Comparison of ENCODE assay signal across 10 cellular contexts in genomic region chr7:908159-908918, GRCh38. TPM values are rescaled to one million over a fixed set of nuclear protein-coding genes. Genes with fewer than 3 reads are reported as not detected.
DNase-seq lines count a peak whose midpoint lies in the region; ATAC-seq and TF ChIP-seq lines count a peak whose summit lies in the region.
"Had no signal": no experiment of that assay in that cellular context is flagged by ENCODE, and none has a peak within 500 bp of the region (broad histone marks: within the 10 kb centered on the region; RNA-seq: fewer than 3 reads in every experiment).

No MANE protein-coding gene starts in this region.

- peaks cover 10% of the 10 kb centered on the region for H3K4me1 Mint-ChIP-seq in activated T-cell treated with anti-CD3 and anti-CD28 coated beads, Interleukin-2, amount 50 U/mL, for 4 hours (ENCODE audit: low read depth)
- H3K4me1 Mint-ChIP-seq in mesothelial cell of epicardium: no peaks in the 10 kb centered on the region
- H3K4me1 Mint-ChIP-seq in activated CD4-positive, alpha-beta T cell treated with anti-CD3 and anti-CD28 coated beads, Interleukin-2, amount 10 ng/mL, durations not matched to agents 24 days and 14 days: peaks cover 7% of the 10 kb centered on the region

- H3K4me2 ChIP-seq in OCI-LY7 (ENCODE audit: low read length) (peak overlapping the region; percentile 6; the same call in 1 of the 2 replicates), hepatocyte (peak overlapping the region; percentile 77)

- CTCF ChIA-PET in OCI-LY7 (lab: Charles Lee; ENCODE audit: unreplicated experiment): no interaction called here

- H3K79me2 ChIP-seq in OCI-LY7 (ENCODE audit: insufficient read depth, low read depth, low read length) (no peaks in the 10 kb centered on the region), hepatocyte (no peaks in the 10 kb centered on the region)

- H3K9me2 ChIP-seq in OCI-LY7 (ENCODE audit: insufficient read depth, low read length): no peaks in the 10 kb centered on the region
- H3K9me2 ChIP-seq in hepatocyte (replicated peaks; ENCODE audit: insufficient read depth): no peaks in the 10 kb centered on the region

- TF ChIP-seq CTCF in OCI-LY7 (conservative IDR thresholded peaks at IDR 0.05; ENCODE audit: low read length) (no peak), hepatocyte (IDR thresholded peaks at IDR 0.05; ENCODE audit: poor library complexity) (no peak), mesothelial cell of epicardium (IDR thresholded peaks at IDR 0.05; ENCODE audit: unreplicated experiment) (no peak)

- H2AFZ ChIP-seq in OCI-LY7 (ENCODE audit: low read length) (no peak overlapping the region), hepatocyte (no peak overlapping the region)

- H3K36me3 ChIP-seq in OCI-LY7 (ENCODE audit: insufficient read depth, low read length): no peaks in the 10 kb centered on the region
- H3K36me3 ChIP-seq in hepatocyte (replicated peaks; ENCODE audit: insufficient read depth, low read depth): no peaks in the 10 kb centered on the region

- H3K27ac ChIP-seq in OCI-LY7 (ENCODE audit: low read depth, low read length, poor library complexity, severe bottlenecking) (no peak overlapping the region), hepatocyte (no peak overlapping the region), substantia nigra (ENCODE audit: low read depth, low read length, poor library complexity, severe bottlenecking) (peak overlapping the region; percentile 82)
- H3K27ac ChIP-seq: SK-N-MC had no signal

- H3K27ac Mint-ChIP-seq in mesothelial cell of epicardium: no peak overlapping the region
- H3K27ac Mint-ChIP-seq in activated CD4-positive, alpha-beta T cell treated with anti-CD3 and anti-CD28 coated beads, Interleukin-2, amount 10 ng/mL, durations not matched to agents 24 days and 14 days: no peak overlapping the region

- no peak overlapping the region for H3K4me3 ChIP-seq in OCI-LY7 (ENCODE audit: low read depth, low read length, poor library complexity, severe bottlenecking)
- no peak overlapping the region for H3K4me3 ChIP-seq in hepatocyte
- H3K4me3 ChIP-seq: SK-N-MC had no signal

- no peaks in the 10 kb centered on the region for H4K20me1 ChIP-seq in OCI-LY7 (ENCODE audit: insufficient read depth, low read length)
- no peaks in the 10 kb centered on the region for H4K20me1 ChIP-seq in hepatocyte (ENCODE audit: insufficient read depth, poor library complexity, severe bottlenecking)

- H3K4me1 ChIP-seq in OCI-LY7 (ENCODE audit: insufficient read depth, low read length, poor library complexity, severe bottlenecking): peaks cover 15% of the 10 kb centered on the region
- peaks cover 7% of the 10 kb centered on the region for H3K4me1 ChIP-seq in hepatocyte (ENCODE audit: insufficient read depth)

- peak overlapping the region; percentile 51 for H3K4me3 Mint-ChIP-seq in activated T-cell treated with anti-CD3 and anti-CD28 coated beads, Interleukin-2, amount 50 U/mL, for 4 hours
- no peak overlapping the region for H3K4me3 Mint-ChIP-seq in mesothelial cell of epicardium
- no peak overlapping the region for H3K4me3 Mint-ChIP-seq in activated CD4-positive, alpha-beta T cell treated with anti-CD3 and anti-CD28 coated beads, Interleukin-2, amount 10 ng/mL, durations not matched to agents 24 days and 14 days

- H3K36me3 Mint-ChIP-seq in activated T-cell treated with anti-CD3 and anti-CD28 coated beads, Interleukin-2, amount 50 U/mL, for 4 hours (ENCODE audit: insufficient read depth): no peaks in the 10 kb centered on the region
- H3K36me3 Mint-ChIP-seq in mesothelial cell of epicardium: no peaks in the 10 kb centered on the region
- peaks cover 4% of the 10 kb centered on the region for H3K36me3 Mint-ChIP-seq in activated CD4-positive, alpha-beta T cell treated with anti-CD3 and anti-CD28 coated beads, Interleukin-2, amount 10 ng/mL, durations not matched to agents 24 days and 14 days (ENCODE audit: low read depth)

- intact Hi-C loops in OCI-LY7 (cut with micrococcal nuclease; ENCODE audit: unreplicated experiment): loop anchor here (2.0 kb wide), 2 partner anchors 66 to 156 kb away; partner anchors contain the start of gene COX19
- intact Hi-C loops in activated CD4-positive, alpha-beta T cell treated with anti-CD3 and anti-CD28 coated beads, Interleukin-2, amount 10 ng/mL, durations not matched to agents 24 days and 14 days (cut with micrococcal nuclease): loop anchor here (2.0 to 5.0 kb wide), 2 partner anchors 14 to 159 kb away; no protein-coding TSS in a partner anchor

- 67% methylated on average over 31 of the region's 37 CpGs for WGBS in hepatocyte (ENCODE audit: low lambda C conversion rate, missing lambda C conversion rate)

- no peak for DNase-seq in activated T-cell treated with anti-CD3 and anti-CD28 coated beads, Interleukin-2, amount 50 U/mL, for 4 hours
- no peak for DNase-seq in activated T-cell treated with anti-CD3 and anti-CD28 coated beads, Interleukin-2, amount 50 U/mL, for 48 hours
- DNase-seq in OCI-LY7 (ENCODE audit: low spot score): no peak
- DNase-seq in hepatocyte (ENCODE audit: low spot score): no peak
- peak in 9 of 49 donors; percentile 10 to 48 (median 23) for DNase-seq in substantia nigra (lab: John Stamatoyannopoulos, UW)
- no peak for DNase-seq in mesothelial cell of epicardium (ENCODE audit: low spot score in 2 of 2, unreplicated experiment in 2 of 2)
- no peak for DNase-seq in activated CD4-positive, alpha-beta T cell treated with anti-CD3 and anti-CD28 coated beads, Interleukin-2, amount 10 ng/mL, durations not matched to agents 24 days and 14 days
- DNase-seq: NCI-H2107 had no signal

- no peaks in the 10 kb centered on the region for H3K27me3 Mint-ChIP-seq in activated T-cell treated with anti-CD3 and anti-CD28 coated beads, Interleukin-2, amount 50 U/mL, for 4 hours (ENCODE audit: low read depth)
- H3K27me3 Mint-ChIP-seq in mesothelial cell of epicardium (ENCODE audit: low read depth): peaks cover 36% of the 10 kb centered on the region
- peaks cover 2% of the 10 kb centered on the region for H3K27me3 Mint-ChIP-seq in activated CD4-positive, alpha-beta T cell treated with anti-CD3 and anti-CD28 coated beads, Interleukin-2, amount 10 ng/mL, durations not matched to agents 24 days and 14 days

- peak in 1 of 2 donors; percentile 7 for ATAC-seq in activated T-cell treated with anti-CD3 and anti-CD28 coated beads, Interleukin-2, amount 50 U/mL, for 4 hours
- no peak for ATAC-seq in HG03460 (IDR thresholded peaks at IDR 0.05; ENCODE audit: unreplicated experiment)

- no peaks in the 10 kb centered on the region for H3K9me3 Mint-ChIP-seq in activated T-cell treated with anti-CD3 and anti-CD28 coated beads, Interleukin-2, amount 50 U/mL, for 4 hours
- no peaks in the 10 kb centered on the region for H3K9me3 Mint-ChIP-seq in mesothelial cell of epicardium
- H3K9me3 Mint-ChIP-seq in activated CD4-positive, alpha-beta T cell treated with anti-CD3 and anti-CD28 coated beads, Interleukin-2, amount 10 ng/mL, durations not matched to agents 24 days and 14 days: no peaks in the 10 kb centered on the region

- H3K27me3 ChIP-seq in hepatocyte: peaks cover 6% of the 10 kb centered on the region

- BruUV-seq in OCI-LY7 (replicated peaks; lab: Mats Ljungman, UMichigan): no TSS peak

- H3K9me3 ChIP-seq in OCI-LY7 (ENCODE audit: low read length): no peaks in the 10 kb centered on the region
- no peaks in the 10 kb centered on the region for H3K9me3 ChIP-seq in hepatocyte (ENCODE audit: low read depth)

- POLR2A ChIA-PET in OCI-LY7 (lab: Charles Lee): no interaction called here

RNA-seq across cellular contexts. Expression of gene GET4, which starts 32.0 kb away (rescaled TPM):
- 10 to 100 TPM; 47.9 to 55.3 (median 52.1) TPM for total RNA-seq in activated T-cell treated with anti-CD3 and anti-CD28 coated beads, Interleukin-2, amount 50 U/mL, for 4 hours
- total RNA-seq in OCI-LY7 (2014; rRNA removed; shearing (Covaris generic)): 46.3 and 54.4 TPM in 2 replicates
- total RNA-seq in OCI-LY7 (2022) (51.1 and 54.5 TPM in 2 replicates), hepatocyte (46.3 and 48.3 TPM in 2 replicates), mesothelial cell of epicardium (67.9 to 77.6 TPM (median 72.2 TPM) in 3 replicates)
- polyA plus RNA-seq in hepatocyte: 102 and 126 TPM in 2 replicates
- total RNA-seq in activated CD4-positive, alpha-beta T cell treated with anti-CD3 and anti-CD28 coated beads, Interleukin-2, amount 10 ng/mL, durations not matched to agents 24 days and 14 days: 35.8 and 41.0 TPM in 2 replicates

RNA-seq across cellular contexts. Expression of gene ADAP1, which starts 46.1 kb away (rescaled TPM):
- total RNA-seq in activated T-cell treated with anti-CD3 and anti-CD28 coated beads, Interleukin-2, amount 50 U/mL, for 4 hours: 10 to 100 TPM; 75.0 to 79.6 (median 79.5) TPM
- total RNA-seq in OCI-LY7 (2014; rRNA removed; shearing (Covaris generic)): 0.41 and 2.4 TPM in 2 replicates
- 7.0 and 7.7 TPM in 2 replicates for total RNA-seq in OCI-LY7 (2022)
- total RNA-seq in hepatocyte: 25.8 and 35.7 TPM in 2 replicates
- 16.3 and 25.6 TPM in 2 replicates for polyA plus RNA-seq in hepatocyte
- total RNA-seq in mesothelial cell of epicardium: 2.9 to 5.3 TPM (median 4.0 TPM) in 3 replicates
- 65.9 and 70.2 TPM in 2 replicates for total RNA-seq in activated CD4-positive, alpha-beta T cell treated with anti-CD3 and anti-CD28 coated beads, Interleukin-2, amount 10 ng/mL, durations not matched to agents 24 days and 14 days
